ENCODE assay signal across 1 cellular context in genomic region chr1:211923065-211923464, GRCh38.
TF ChIP-seq lines count a peak whose summit lies in the region.

No MANE protein-coding gene starts in this region.

TF ChIP-seq in A549, 52 proteins besides CTCF, POLR2A, EP300 and RAD21 (continued from another document):
- TF ChIP-seq FOSB (CRISPR knock-in tag; IDR thresholded peaks at IDR 0.05) (no peak), KDM5A (IDR thresholded peaks at IDR 0.05) (no peak)
